8 cellular contexts compared by ENCODE assay signal in genomic region chr1:189429610-189430009, GRCh38.
DNase-seq lines count a peak whose midpoint lies in the region; ATAC-seq, FAIRE-seq and TF ChIP-seq lines count a peak whose summit lies in the region.

No MANE protein-coding gene starts in this region.

- no peaks in the 10 kb centered on the region for H3K36me3 ChIP-seq in keratinocyte (ENCODE audit: control insufficient read depth in 2 of 2, extremely low read depth in 1 of 2, insufficient read depth in 2 of 2, low read length in 2 of 2)

- ATAC-seq in naive thymus-derived CD8-positive, alpha-beta T cell: no peak
- no peak for ATAC-seq in HG02798 (IDR thresholded peaks at IDR 0.05; ENCODE audit: poor library complexity, unreplicated experiment)

- H3K4me3 ChIP-seq in keratinocyte (ENCODE audit: control insufficient read depth in 2 of 3, extremely low read depth in 1 of 3, insufficient read depth in 2 of 3, low read depth in 1 of 3, low read length in 3 of 3): no peak overlapping the region

- H3K36me3 Mint-ChIP-seq in naive thymus-derived CD8-positive, alpha-beta T cell: peaks cover 0 to 3% (median 0%) of the 10 kb centered on the region in 3 donors

- dilution Hi-C loops in keratinocyte (cut with MboI; ENCODE audit: extremely low pct_ligation_motif_present, low sequenced_read_pairs): no loop called here

- H4K20me1 ChIP-seq in keratinocyte (ENCODE audit: control insufficient read depth, extremely low read depth, insufficient read depth, low read length): no peaks in the 10 kb centered on the region

- no peak for FAIRE-seq in keratinocyte (lab: Jason Lieb, UNC)

- no peak overlapping the region for H3K4me3 Mint-ChIP-seq in naive thymus-derived CD8-positive, alpha-beta T cell

- no peak overlapping the region for H2AFZ ChIP-seq in keratinocyte (ENCODE audit: control insufficient read depth, low read length)

- no peaks in the 10 kb centered on the region for H3K27me3 ChIP-seq in keratinocyte (ENCODE audit: control insufficient read depth, extremely low read depth, insufficient read depth, low read length)

- DNase-seq in DMS153 (lab: John Stamatoyannopoulos, UW) (peak; percentile 52), HT-29 (ENCODE audit: low spot score) (peak; percentile 38), SK-N-DZ (ENCODE audit: low spot score) (peak; percentile 5), keratinocyte (ENCODE audit: low read depth, low spot score) (no peak)
- DNase-seq in activated effector memory CD4-positive, alpha-beta T cell treated with Interleukin-2 at 50 U/mL for 16 hours: no peak
- no peak for DNase-seq in stimulated activated CD4-positive, alpha-beta T cell treated with anti-CD3 and anti-CD28 coated beads, Interleukin-2, amount 100 ng/mL, for 48 hours
- DNase-seq in naive thymus-derived CD8-positive, alpha-beta T cell: no peak

- peaks cover 2 to 34% (median 6%) of the 10 kb centered on the region in 9 donors for H3K9me3 Mint-ChIP-seq in naive thymus-derived CD8-positive, alpha-beta T cell

- no peak overlapping the region for H3K4me2 ChIP-seq in keratinocyte (ENCODE audit: control insufficient read depth, extremely low read depth, insufficient read depth, low read depth, low read length)

- H3K79me2 ChIP-seq in keratinocyte (ENCODE audit: control insufficient read depth, insufficient read depth, low read length): no peaks in the 10 kb centered on the region

- H3K9ac ChIP-seq in keratinocyte (ENCODE audit: control insufficient read depth, extremely low read depth, insufficient read depth, low read length): no peak overlapping the region

- H3K9me1 ChIP-seq in keratinocyte (ENCODE audit: control insufficient read depth, extremely low read depth, insufficient read depth, low read length): no peaks in the 10 kb centered on the region

- no peaks in the 10 kb centered on the region for H3K27me3 Mint-ChIP-seq in naive thymus-derived CD8-positive, alpha-beta T cell

- H3K4me1 Mint-ChIP-seq in naive thymus-derived CD8-positive, alpha-beta T cell: no peaks in the 10 kb centered on the region

- no peaks in the 10 kb centered on the region for H3K4me1 ChIP-seq in keratinocyte (ENCODE audit: control insufficient read depth, extremely low read depth, insufficient read depth, low read length)

- POLR2A ChIA-PET in naive thymus-derived CD8-positive, alpha-beta T cell (lab: Charles Lee): no interaction called here

- peak; percentile 25 to 45 (median 27) for TF ChIP-seq CTCF in keratinocyte (optimal IDR thresholded peaks at IDR 0.05 in 1 of 3, IDR thresholded peaks at IDR 0.05 in 1 of 3, conservative IDR thresholded peaks at IDR 0.05 in 1 of 3; ENCODE audit: extremely low read depth in 1 of 3, insufficient read depth in 2 of 3, low read length in 3 of 3)

- no peak overlapping the region for H3K27ac ChIP-seq in keratinocyte (ENCODE audit: control insufficient read depth, insufficient read depth, low read length)

- H3K27ac Mint-ChIP-seq in naive thymus-derived CD8-positive, alpha-beta T cell: no peak overlapping the region

- H3K9me3 ChIP-seq in keratinocyte (ENCODE audit: control insufficient read depth, low read depth, low read length): no peaks in the 10 kb centered on the region

Comparison
In these comparisons a context has a peak if more than half of its experiments do, and no peak if none do; other contexts are left out.
1. DNase-seq: peak in DMS153 (single experiment), HT-29 (single experiment) and SK-N-DZ (single experiment); none in keratinocyte (single experiment), activated effector memory CD4-positive, alpha-beta T cell treated with Interleukin-2 at 50 U/mL for 16 hours (single experiment), stimulated activated CD4-positive, alpha-beta T cell treated with anti-CD3 and anti-CD28 coated beads, Interleukin-2, amount 100 ng/mL, for 48 hours (0 of 2) and naive thymus-derived CD8-positive, alpha-beta T cell (0 of 10).